Comparison of ENCODE assay signal across 20 cellular contexts in the genomic region with DNA sequence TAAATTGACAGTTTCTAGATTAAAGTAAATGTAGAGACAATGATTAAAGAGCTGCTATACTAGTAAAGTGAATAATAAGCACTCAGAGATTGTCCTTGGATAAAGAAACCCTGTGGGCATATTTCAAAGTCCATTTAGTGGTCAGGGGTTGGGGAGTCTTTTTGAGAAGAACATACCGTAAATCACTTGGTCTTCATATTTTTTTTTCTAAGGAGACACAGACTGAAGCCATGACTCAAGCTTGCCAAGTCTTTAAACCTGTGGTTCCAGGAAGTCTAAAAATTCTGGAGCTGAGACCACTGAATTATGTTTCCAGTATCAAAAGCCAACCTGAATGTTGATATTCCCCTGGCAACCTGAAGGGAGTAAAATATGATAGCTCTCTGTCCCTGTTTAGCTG.
DNase-seq lines count a peak whose midpoint lies in the region; ATAC-seq and TF ChIP-seq lines count a peak whose summit lies in the region.
"Had no signal": no experiment of that assay in that cellular context is flagged by ENCODE, and none has a peak within 500 bp of the region (broad histone marks: within the 10 kb centered on the region; RNA-seq: fewer than 3 reads in every experiment).

No MANE protein-coding gene starts in this region.

- H3K36me3 ChIP-seq in smooth muscle cell (ENCODE audit: low read depth) (no peaks in the 10 kb centered on the region), uterus (no peaks in the 10 kb centered on the region)
- H3K36me3 ChIP-seq: MG63, Peyer's patch, SJCRH30 had no signal

- no peak for ATAC-seq in GM21528 (IDR thresholded peaks at IDR 0.05; ENCODE audit: low FRiP score, unreplicated experiment)

- no peaks in the 10 kb centered on the region for H3K9me3 ChIP-seq in smooth muscle cell (replicated peaks; ENCODE audit: low read depth)
- H3K9me3 ChIP-seq in uterus: no peaks in the 10 kb centered on the region
- H3K9me3 ChIP-seq: MG63, Peyer's patch, SJCRH30 had no signal

- TF ChIP-seq CTCF in smooth muscle cell (IDR thresholded peaks at IDR 0.05; ENCODE audit: borderline replicate concordance, insufficient read depth, poor library complexity, severe bottlenecking): no peak
- TF ChIP-seq CTCF in uterus (IDR thresholded peaks at IDR 0.05): no peak

- no peak for TF ChIP-seq POLR2A in uterus (IDR thresholded peaks at IDR 0.05)

- H3K27ac ChIP-seq in smooth muscle cell (ENCODE audit: low read depth): peak overlapping the region; percentile 6
- no peak overlapping the region for H3K27ac ChIP-seq in uterus
- H3K27ac ChIP-seq: C4-2B, Peyer's patch, SJCRH30 had no signal

- no peak overlapping the region for H3K4me3 ChIP-seq in smooth muscle cell
- no peak overlapping the region for H3K4me3 ChIP-seq in uterus
- H3K4me3 ChIP-seq: MG63, Peyer's patch, SJCRH30 had no signal

- no peaks in the 10 kb centered on the region for H3K79me2 ChIP-seq in smooth muscle cell (ENCODE audit: low read depth)

- intact Hi-C loops in uterus (cut with DNase I; ENCODE audit: low total_unique reads): no loop called here

- H4K20me1 ChIP-seq in smooth muscle cell (ENCODE audit: low read depth): no peaks in the 10 kb centered on the region

- H3K4me2 ChIP-seq in smooth muscle cell: no peak overlapping the region

- H3K27me3 ChIP-seq in smooth muscle cell (ENCODE audit: low read depth) (no peaks in the 10 kb centered on the region), uterus (no peaks in the 10 kb centered on the region)
- H3K27me3 ChIP-seq: MG63, Peyer's patch, SJCRH30 had no signal

- peak; percentile 20 for DNase-seq in NCI-H510A treated with DMSO at 0.1 percent for 48 hours (lab: John Stamatoyannopoulos, UW)
- no peak for DNase-seq in NCI-H510A (lab: John Stamatoyannopoulos, UW)
- peak; percentile 58 for DNase-seq in NCI-H2196 treated with DMSO at 0.1 percent for 48 hours (lab: John Stamatoyannopoulos, UW; ENCODE audit: unreplicated experiment)
- peak; percentile 20 for DNase-seq in left kidney (ENCODE audit: low read depth, low spot score)
- no peak for DNase-seq in smooth muscle cell (lab: John Stamatoyannopoulos, UW; ENCODE audit: unreplicated experiment)
- DNase-seq in uterus: no peak
- no peak for DNase-seq in NCI-H774 (lab: John Stamatoyannopoulos, UW)
- DNase-seq: CD8-positive, alpha-beta memory T cell; DMS53; GDM1; Karpas-422; MG63; NCI-H1694; NCI-H2171; NCI-H446; NCI-H82; Peyer's patch; SJCRH30 had no signal

- H3K4me1 ChIP-seq in smooth muscle cell (ENCODE audit: low read depth) (no peaks in the 10 kb centered on the region), uterus (no peaks in the 10 kb centered on the region)
- H3K4me1 ChIP-seq: Peyer's patch had no signal

- peaks cover 6% of the 10 kb centered on the region for H3F3A ChIP-seq in smooth muscle cell (ENCODE audit: low read depth)

- WGBS in smooth muscle cell (ENCODE audit: low lambda C conversion rate): 71% methylated on average over 1 of the region's 1 CpG

- H2AFZ ChIP-seq in smooth muscle cell (ENCODE audit: low read depth): no peak overlapping the region

- H3K9ac ChIP-seq in smooth muscle cell (ENCODE audit: low read depth): no peak overlapping the region

Comparison
In these comparisons a context has a peak if more than half of its experiments do, and no peak if none do; other contexts are left out.
1. DNase-seq: peak in NCI-H510A treated with DMSO at 0.1 percent for 48 hours (single experiment), NCI-H2196 treated with DMSO at 0.1 percent for 48 hours (single experiment) and left kidney (single experiment); none in NCI-H510A (single experiment), smooth muscle cell (single experiment), uterus (0 of 2) and NCI-H774 (single experiment).